In genomic region chr4:169268951-169269781, GRCh38 we compare ENCODE assay signal across 8 cellular contexts. TPM values are rescaled to one million over a fixed set of nuclear protein-coding genes. Genes with fewer than 3 reads are reported as not detected.
DNase-seq lines count a peak whose midpoint lies in the region; ATAC-seq, FAIRE-seq and TF ChIP-seq lines count a peak whose summit lies in the region.

No MANE protein-coding gene starts in this region.

- H3K4me1 ChIP-seq in A549 (peaks cover 40% of the 10 kb centered on the region), HCT116 (ENCODE audit: control insufficient read depth in 1 of 2, insufficient read depth in 2 of 2, low read length in 2 of 2) (peaks cover 30 to 61% of the 10 kb centered on the region in 2 experiments), testis (peaks cover 6% of the 10 kb centered on the region)

- H3K9me3 ChIP-seq in A549 = no peaks in the 10 kb centered on the region
- no peaks in the 10 kb centered on the region for H3K9me3 ChIP-seq in HCT116 (ENCODE audit: control insufficient read depth in 1 of 2, insufficient read depth in 1 of 2, low read depth in 1 of 2, low read length in 2 of 2)
- no peaks in the 10 kb centered on the region for H3K9me3 ChIP-seq in testis

- H3K4me2 ChIP-seq in A549 (peak overlapping the region; percentile 78), HCT116 (ENCODE audit: low read length) (peak overlapping the region; percentile 86)

- H3K4me1 Mint-ChIP-seq in activated naive CD8-positive, alpha-beta T cell treated with anti-CD3 and anti-CD28 coated beads, Interleukin-2, amount 50 U/mL, for 24 hours = peaks cover 8% of the 10 kb centered on the region

- RAD21 ChIA-PET in HCT116 (lab: Charles Lee; ENCODE audit: low non-redundant PET in 1 of 2, low total read pairs in 2 of 2, uncharacterized antibody in 2 of 2, unreplicated experiment in 2 of 2) = interaction anchor here (0.8 to 0.9 kb wide), 2 partner anchors 13 to 259 kb away, joined by 3 read pairs; partner anchors contain the start of gene CBR4 (in 1 of the 2)

- peaks cover 58% of the 10 kb centered on the region for H3K27me3 Mint-ChIP-seq in activated naive CD8-positive, alpha-beta T cell treated with anti-CD3 and anti-CD28 coated beads, Interleukin-2, amount 50 U/mL, for 24 hours

- H3K27ac ChIP-seq in A549 (peak overlapping the region; percentile 96 to 99), HCT116 (ENCODE audit: low read depth, low read length) (peak overlapping the region; percentile 88), testis (peak overlapping the region in 1 of 2 donors; percentile 91)

- no peaks in the 10 kb centered on the region; the same call in 1 of the 2 replicates for H4K20me1 ChIP-seq in HCT116 (ENCODE audit: insufficient read depth)

- H3K4me3 Mint-ChIP-seq in activated naive CD8-positive, alpha-beta T cell treated with anti-CD3 and anti-CD28 coated beads, Interleukin-2, amount 50 U/mL, for 24 hours = peak overlapping the region; percentile 77

- 2% methylated on average over 11 of the region's 14 CpGs for WGBS in A549 (ENCODE audit: missing lambda C conversion rate)
- 28 to 33% methylated on average over 14 of the region's 14 CpGs for WGBS in testis, 2 donors

- FAIRE-seq in A549 (lab: Jason Lieb, UNC) = no peak

- H3K9ac ChIP-seq in HCT116 (ENCODE audit: low read length) = peak overlapping the region; percentile 90

- H3K36me3 ChIP-seq in HCT116 (ENCODE audit: control insufficient read depth in 1 of 2, insufficient read depth in 2 of 2, low read length in 2 of 2) (peaks cover 9 to 30% of the 10 kb centered on the region in 2 experiments), testis (ENCODE audit: low read depth, missing control alignments) (no peaks in the 10 kb centered on the region)

- no peak overlapping the region for H3K27ac Mint-ChIP-seq in activated naive CD8-positive, alpha-beta T cell treated with anti-CD3 and anti-CD28 coated beads, Interleukin-2, amount 50 U/mL, for 24 hours

- BruUV-seq in HCT116 (replicated peaks; lab: Mats Ljungman, UMichigan) = TSS peak; percentile 43

- TF ChIP-seq POLR2A in A549 (IDR thresholded peaks at IDR 0.05; ENCODE audit: low read length) = no peak
- TF ChIP-seq POLR2A in HCT116 (IDR thresholded peaks at IDR 0.05; ENCODE audit: borderline replicate concordance, extremely low read depth, insufficient read depth, insufficient read length) = no peak
- no peak for TF ChIP-seq POLR2A in testis (IDR thresholded peaks at IDR 0.05)

- DNase-seq in A549 (ENCODE audit: low read depth in 1 of 2, low spot score in 1 of 2) (peak in 1 of 2 experiments; percentile 58), HCT116 (ENCODE audit: low read depth, low spot score) (no peak), kidney tubule cell (ENCODE audit: low spot score) (peak; percentile 72), testis (no peak)
- no peak for DNase-seq in activated naive CD8-positive, alpha-beta T cell treated with anti-CD3 and anti-CD28 coated beads, Interleukin-2, amount 50 U/mL, for 24 hours
- no peak for DNase-seq in stimulated activated naive CD8-positive, alpha-beta T cell treated with anti-CD3 and anti-CD28 coated beads, Interleukin-15, Interleukin-2, amounts not matched to agents 100 U/mL and 50 U/mL, for 24 hours

- POLR2A ChIA-PET in A549 (lab: Yijun Ruan, JAX) = interaction anchor here (0.6 to 2.3 kb wide), 8 partner anchors 13 to 259 kb away, joined by 3 to 7 read pairs (median 5); partner anchors contain the start of gene CBR4
- POLR2A ChIA-PET in HCT116 (lab: Charles Lee) = interaction anchor here (0.7 to 2.6 kb wide), 3 partner anchors 13 to 16 kb away, joined by 5 to 12 read pairs (median 6); no protein-coding TSS in a partner anchor

- H3K9me3 Mint-ChIP-seq in activated naive CD8-positive, alpha-beta T cell treated with anti-CD3 and anti-CD28 coated beads, Interleukin-2, amount 50 U/mL, for 24 hours = no peaks in the 10 kb centered on the region

- H3K4me3 ChIP-seq in A549 (peak overlapping the region; percentile 96), HCT116 (replicated peaks in 1 of 2; ENCODE audit: low read depth in 1 of 2, low read length in 2 of 2) (peak overlapping the region; percentile 75 to 87), testis (peak overlapping the region; percentile 83 to 95)

- CTCF ChIA-PET in A549 (lab: Yijun Ruan, JAX) (interaction anchor here (0.8 to 1.6 kb wide), 11 partner anchors 10 to 259 kb away, joined by 3 to 7 read pairs (median 3); partner anchors contain the start of gene CBR4), HCT116 (lab: Charles Lee) (no interaction called here)

- TF ChIP-seq CTCF in A549 (IDR thresholded peaks at IDR 0.05) = no peak
- TF ChIP-seq CTCF in HCT116 (IDR thresholded peaks at IDR 0.05 in 2 of 3, conservative IDR thresholded peaks at IDR 0.05 in 1 of 3; ENCODE audit: borderline replicate concordance in 1 of 3, insufficient read depth in 1 of 3, low read depth in 2 of 3, low read length in 2 of 3) = no peak
- TF ChIP-seq CTCF in testis (IDR thresholded peaks at IDR 0.05) = no peak

- H3K36me3 Mint-ChIP-seq in activated naive CD8-positive, alpha-beta T cell treated with anti-CD3 and anti-CD28 coated beads, Interleukin-2, amount 50 U/mL, for 24 hours (ENCODE audit: low read depth) = no peaks in the 10 kb centered on the region

- intact Hi-C loops in HCT116 (cut with micrococcal nuclease) (loop anchor here (5.0 kb wide), 1 partner anchor 218 kb away; no protein-coding TSS in a partner anchor), testis (cut with DNase I; ENCODE audit: low total_unique reads) (no loop called here)

- no peak overlapping the region for H2AFZ ChIP-seq in HCT116 (ENCODE audit: low read depth, low read length, poor library complexity, severe bottlenecking)

- peak in 1 of 2 experiments; percentile 50; a peak in 3 of 6 replicates for ATAC-seq in A549
- no peak for ATAC-seq in HCT116
- ATAC-seq in activated naive CD8-positive, alpha-beta T cell treated with anti-CD3 and anti-CD28 coated beads, Interleukin-2, amount 50 U/mL, for 24 hours = no peak
- no peak for ATAC-seq in stimulated activated naive CD8-positive, alpha-beta T cell treated with anti-CD3 and anti-CD28 coated beads, Interleukin-15, Interleukin-2, amounts not matched to agents 100 U/mL and 50 U/mL, for 24 hours
- no peak for ATAC-seq in GM21723 (IDR thresholded peaks at IDR 0.05; ENCODE audit: unreplicated experiment)
- no peak for ATAC-seq in GM21619 (IDR thresholded peaks at IDR 0.05; ENCODE audit: unreplicated experiment)

- H3K27me3 ChIP-seq in HCT116 (ENCODE audit: insufficient read depth, low read length) (no peaks in the 10 kb centered on the region), testis (no peaks in the 10 kb centered on the region)

- no peaks in the 10 kb centered on the region for H3K9me2 ChIP-seq in HCT116 (ENCODE audit: insufficient read depth)

- TF ChIP-seq RAD21 in A549 (conservative IDR thresholded peaks at IDR 0.05 in 1 of 2, IDR thresholded peaks at IDR 0.05 in 1 of 2) (no peak; a peak in 2 of 5 replicates), HCT116 (IDR thresholded peaks at IDR 0.05; ENCODE audit: low read depth) (no peak)

- peaks cover 65% of the 10 kb centered on the region for H3K79me2 ChIP-seq in HCT116 (ENCODE audit: insufficient read depth, low read length)

- no peak for TF ChIP-seq EP300 in A549 (IDR thresholded peaks at IDR 0.05)

TF ChIP-seq in A549, 52 proteins besides CTCF, POLR2A, EP300 and RAD21 (continues in another document):
- TF ChIP-seq ATOH8 (CRISPR knock-in tag; IDR thresholded peaks at IDR 0.05; ENCODE audit: low read depth) (no peak), EHF (CRISPR knock-in tag; IDR thresholded peaks at IDR 0.05) (no peak), SMC3 (IDR thresholded peaks at IDR 0.05) (no peak), HEYL (CRISPR knock-in tag; IDR thresholded peaks at IDR 0.05) (no peak), ESRRA (IDR thresholded peaks at IDR 0.05; ENCODE audit: borderline replicate concordance, low read length) (no peak)

TF ChIP-seq in HCT116, 20 proteins besides CTCF, POLR2A, EP300 and RAD21 (continues in another document):
- TF ChIP-seq EZH2phosphoT487 (IDR thresholded peaks at IDR 0.05; ENCODE audit: borderline replicate concordance) (no peak), SRF (IDR thresholded peaks at IDR 0.05; ENCODE audit: low read depth) (no peak), TCF7L2 (IDR thresholded peaks at IDR 0.05; ENCODE audit: borderline replicate concordance, extremely low read depth, insufficient read depth, insufficient read length) (no peak), SP1 (IDR thresholded peaks at IDR 0.05; ENCODE audit: low read depth) (no peak), REST (IDR thresholded peaks at IDR 0.05; ENCODE audit: low read depth) (no peak), JUND (IDR thresholded peaks at IDR 0.05) (no peak)

RNA-seq across cellular contexts. Expression of gene SH3RF1, which starts 1.6 kb away (rescaled TPM):
- polyA plus RNA-seq in A549 (2011; rRNA removed) (13.8 and 15.1 TPM in 2 replicates), A549 (2017; fragmentation: RNase III; extraction: RNeasy Plus Mini Kit Qiagen cat#74134 plus additional on column Dnase treatment) (7.4 to 8.2 TPM (median 8.0 TPM) in 3 replicates), testis (ENCODE audit: insufficient read depth, low read depth, low replicate concordance) (15.1 TPM)
- polyA plus RNA-seq in A549 (2012; cell fraction: cytosol; rRNA removed) = 6.7 and 9.2 TPM in 2 replicates
- polyA plus RNA-seq in A549 (2012; cell fraction: nucleus; rRNA removed) = 15.2 and 21.1 TPM in 2 replicates
- 48.6 and 62.1 TPM in 2 replicates for polyA minus RNA-seq in A549 (2011; rRNA and poly(A)+ RNA removed)
- total RNA-seq in HCT116 (2021; ENCODE audit: unreplicated experiment) (59.5 TPM), testis (10 to 100 TPM; 26.4 to 38.9 TPM)
- polyA plus RNA-seq in HCT116 (2012) = 23.7 and 24.4 TPM in 2 replicates

Comparison
In these comparisons a context has a peak if more than half of its experiments do, and no peak if none do; other contexts are left out.
1. Of the 6 proteins assayed by ChIP-seq in both A549 and HCT116: peak only in A549: CEBPB and MAX; only in HCT116: none; in both: none; in neither: 4.